ENCODE assay signal across 8 cellular contexts in genomic region chr12:49763006-49763591, GRCh38. TPM values are rescaled to one million over a fixed set of nuclear protein-coding genes. Genes with fewer than 3 reads are reported as not detected.
DNase-seq lines count a peak whose midpoint lies in the region; ATAC-seq and TF ChIP-seq lines count a peak whose summit lies in the region.

No MANE protein-coding gene starts in this region.

- H3K4me3 Mint-ChIP-seq in type B pancreatic cell: no peak overlapping the region

- no peak for DNase-seq in AG04450 (ENCODE audit: low read depth, low spot score)
- peak; percentile 61 for DNase-seq in GM19238 (ENCODE audit: insufficient read length, low spot score)
- peak; percentile 56 for DNase-seq in RPMI8226
- DNase-seq in activated effector memory CD4-positive, alpha-beta T cell treated with Interleukin-2 at 50 U/mL for 16 hours: peak; percentile 64
- peak; percentile 79 for DNase-seq in germinal center (ENCODE audit: low spot score)
- DNase-seq in pons (ENCODE audit: low spot score): peak; percentile 40
- DNase-seq in type B pancreatic cell (ENCODE audit: extremely low spot score, unreplicated experiment): peak; percentile 74

- CTCF ChIA-PET in AG04450 (lab: Charles Lee): interaction anchor here (0.6 to 3.0 kb wide), 16 partner anchors 9 to 1946 kb away, joined by 3 to 14 read pairs (median 4); partner anchors contain the start of genes NCKAP5L and TMBIM6

- no peak for ATAC-seq in GM21576 (IDR thresholded peaks at IDR 0.05; ENCODE audit: unreplicated experiment)

- no peaks in the 10 kb centered on the region for H3K4me1 Mint-ChIP-seq in type B pancreatic cell (ENCODE audit: unreplicated experiment)

- TF ChIP-seq CTCF in AG04450 (IDR thresholded peaks at IDR 0.05; ENCODE audit: low read depth, low read length) (peak; percentile 74), type B pancreatic cell (conservative IDR thresholded peaks at IDR 0.05) (peak; percentile 82)

- no peaks in the 10 kb centered on the region for H3K27me3 ChIP-seq in AG04450 (ENCODE audit: control insufficient read depth, insufficient read depth, low read length)

- no peak overlapping the region for H3K27ac ChIP-seq in AG04450 (ENCODE audit: low read depth, low read length)

- H3K27ac Mint-ChIP-seq in type B pancreatic cell: no peak overlapping the region

- H3K36me3 Mint-ChIP-seq in type B pancreatic cell: peaks cover 35% of the 10 kb centered on the region

- POLR2A ChIA-PET in AG04450 (lab: Yijun Ruan, JAX): no interaction called here

- peaks cover 4% of the 10 kb centered on the region for H3K27me3 Mint-ChIP-seq in type B pancreatic cell

- no peaks in the 10 kb centered on the region for H3K9me3 Mint-ChIP-seq in type B pancreatic cell

- H3K9me3 ChIP-seq in AG04450 (ENCODE audit: control insufficient read depth, insufficient read depth, low read length): no peaks in the 10 kb centered on the region

- H3K4me3 ChIP-seq in AG04450 (ENCODE audit: low read depth, low read length): no peak overlapping the region

RNA-seq across cellular contexts. Expression of gene TMBIM6, which starts 21.7 kb away (rescaled TPM):
- polyA plus RNA-seq in AG04450 (2011; rRNA removed): 711 and 906 TPM in 2 replicates
- polyA minus RNA-seq in AG04450 (2011; rRNA and poly(A)+ RNA removed): 268 and 289 TPM in 2 replicates
- total RNA-seq in type B pancreatic cell (ENCODE audit: low replicate concordance): 497 and 686 TPM in 2 replicates

RNA-seq across cellular contexts. Expression of gene FMNL3, which starts 55.9 kb away (rescaled TPM):
- polyA plus RNA-seq in AG04450 (2011; rRNA removed): 15.8 and 16.1 TPM in 2 replicates
- 46.7 and 51.6 TPM in 2 replicates for polyA minus RNA-seq in AG04450 (2011; rRNA and poly(A)+ RNA removed)
- 2.5 and 21.1 TPM in 2 replicates for total RNA-seq in type B pancreatic cell (ENCODE audit: low replicate concordance)
